ENCODE assay signal across 12 cellular contexts in genomic region chr11:31445621-31446020, GRCh38.
DNase-seq lines count a peak whose midpoint lies in the region; ATAC-seq lines count a peak whose summit lies in the region.
"Had no signal": no experiment of that assay in that cellular context is flagged by ENCODE, and none has a peak within 500 bp of the region (broad histone marks: within the 10 kb centered on the region; RNA-seq: fewer than 3 reads in every experiment).

No MANE protein-coding gene starts in this region.

- ATAC-seq in left colon (no peak), HG02623 (IDR thresholded peaks at IDR 0.05; ENCODE audit: unreplicated experiment) (no peak), GM19324 (IDR thresholded peaks at IDR 0.05; ENCODE audit: low FRiP score, unreplicated experiment) (no peak)
- ATAC-seq: CD8-positive, alpha-beta T cell; HCT116; K562 had no signal

- DNase-seq in Caki2 (ENCODE audit: low read depth) (peak; percentile 25), LHCN-M2 (ENCODE audit: low read depth) (peak; percentile 0), glomerular visceral epithelial cell (ENCODE audit: extremely low spot score) (peak; percentile 31), renal cortical epithelial cell (ENCODE audit: low read depth) (peak; percentile 13), left colon (no peak)
- DNase-seq: Caco-2; CD8-positive, alpha-beta T cell; DMS53 had no signal

- intact Hi-C loops in left colon (cut with DNase I, micrococcal nuclease), result no loop called here

- in situ Hi-C loops in Caki2 (cut with HindIII; ENCODE audit: low pct_unique_long_range_greater_than_20kb, low sequenced_read_pairs), result no loop called here

Comparison
In these comparisons a context has a peak if more than half of its experiments do, and no peak if none do; other contexts are left out.
1. DNase-seq: peak in Caki2 (single experiment), LHCN-M2 (single experiment), glomerular visceral epithelial cell (single experiment) and renal cortical epithelial cell (single experiment); none in left colon (0 of 2).